Comparison of ENCODE assay signal across 8 cellular contexts in the genomic region with DNA sequence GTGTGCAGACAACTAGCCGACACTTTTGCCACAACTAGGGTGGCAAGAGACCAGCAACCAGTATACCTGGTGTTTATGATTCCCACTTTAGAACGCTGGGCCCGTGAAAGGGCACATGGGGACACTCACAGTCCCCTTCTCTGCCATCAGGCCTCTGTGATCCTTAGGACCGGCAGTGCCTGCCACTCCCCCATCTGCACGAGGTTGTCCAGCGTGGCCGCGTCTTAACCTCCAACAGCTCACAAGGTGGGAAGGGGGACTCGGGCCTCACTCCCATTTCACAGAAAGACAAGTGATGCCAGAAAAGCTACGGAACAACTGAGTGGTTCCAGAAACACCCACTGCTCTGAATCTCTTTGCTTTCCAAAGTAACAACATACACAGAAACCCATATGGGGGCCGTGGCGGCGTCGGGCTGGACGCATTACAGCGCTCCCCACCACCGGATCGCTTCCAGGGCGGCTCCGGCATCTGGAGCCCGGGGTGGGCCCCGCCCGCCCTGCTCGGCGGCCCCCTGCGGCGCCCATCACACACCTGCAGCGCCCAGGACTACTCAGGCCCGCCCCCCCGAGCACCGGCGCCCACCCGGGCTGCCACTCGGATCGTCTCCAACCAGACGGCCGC. TPM values are rescaled to one million over a fixed set of nuclear protein-coding genes. Genes with fewer than 3 reads are reported as not detected.
DNase-seq lines count a peak whose midpoint lies in the region; ATAC-seq and TF ChIP-seq lines count a peak whose summit lies in the region.

No MANE protein-coding gene starts in this region.

- H3K27me3 ChIP-seq in psoas muscle (ENCODE audit: insufficient read depth in 3 of 3, low read length in 2 of 3): no peaks in the 10 kb centered on the region

- peaks cover 10% of the 10 kb centered on the region; the same call in 1 of the 2 replicates for H3K79me2 ChIP-seq in OCI-LY7 (ENCODE audit: insufficient read depth, low read depth, low read length)

- H3K27ac ChIP-seq in OCI-LY7 (ENCODE audit: low read depth, low read length, poor library complexity, severe bottlenecking) (no peak overlapping the region), psoas muscle (peak overlapping the region; percentile 95)

- H3K4me1 ChIP-seq in OCI-LY7 (ENCODE audit: insufficient read depth, low read length, poor library complexity, severe bottlenecking) (peaks cover 26% of the 10 kb centered on the region), psoas muscle (peaks cover 37% of the 10 kb centered on the region)

- peak overlapping the region; percentile 96 for H3K27ac Mint-ChIP-seq in activated naive CD4-positive, alpha-beta T cell treated with anti-CD3 and anti-CD28 coated beads, Interleukin-2, amount 50 U/mL, for 24 hours

- no peaks in the 10 kb centered on the region for H3K9me3 Mint-ChIP-seq in activated naive CD4-positive, alpha-beta T cell treated with anti-CD3 and anti-CD28 coated beads, Interleukin-2, amount 50 U/mL, for 24 hours

- no peak for ATAC-seq in psoas muscle

- H3K4me2 ChIP-seq in OCI-LY7 (ENCODE audit: low read length): peak overlapping the region; percentile 91

- H3K36me3 ChIP-seq in OCI-LY7 (ENCODE audit: insufficient read depth, low read length): peaks cover 38% of the 10 kb centered on the region
- H3K36me3 ChIP-seq in psoas muscle (ENCODE audit: insufficient read depth in 1 of 2, low read depth in 1 of 2): peaks cover 4 to 40% of the 10 kb centered on the region in 2 donors

- H4K20me1 ChIP-seq in OCI-LY7 (ENCODE audit: insufficient read depth, low read length): no peaks in the 10 kb centered on the region; the same call in 1 of the 2 replicates

- CTCF ChIA-PET in OCI-LY7 (lab: Charles Lee; ENCODE audit: unreplicated experiment): interaction anchor here (0.8 kb wide), 1 partner anchor 1042 kb away, joined by 3 read pairs; no protein-coding TSS in a partner anchor

- H3K4me3 ChIP-seq in OCI-LY7 (ENCODE audit: low read depth, low read length, poor library complexity, severe bottlenecking): peak overlapping the region; percentile 99
- H3K4me3 ChIP-seq in epithelial cell of proximal tubule (ENCODE audit: low read depth, low read length): peak overlapping the region; percentile 71
- H3K4me3 ChIP-seq in psoas muscle: peak overlapping the region; percentile 99

- no peaks in the 10 kb centered on the region for H3K9me2 ChIP-seq in OCI-LY7 (ENCODE audit: insufficient read depth, low read length)

- H3K27me3 Mint-ChIP-seq in activated naive CD4-positive, alpha-beta T cell treated with anti-CD3 and anti-CD28 coated beads, Interleukin-2, amount 50 U/mL, for 24 hours: peaks cover 2% of the 10 kb centered on the region

- TF ChIP-seq CTCF in OCI-LY7 (conservative IDR thresholded peaks at IDR 0.05; ENCODE audit: low read length) (no peak), epithelial cell of proximal tubule (conservative IDR thresholded peaks at IDR 0.05; ENCODE audit: low read depth, low read length) (no peak), psoas muscle (IDR thresholded peaks at IDR 0.05) (no peak)

- H3K4me1 Mint-ChIP-seq in activated naive CD4-positive, alpha-beta T cell treated with anti-CD3 and anti-CD28 coated beads, Interleukin-2, amount 50 U/mL, for 24 hours: peaks cover 15% of the 10 kb centered on the region

- H3K4me3 Mint-ChIP-seq in activated naive CD4-positive, alpha-beta T cell treated with anti-CD3 and anti-CD28 coated beads, Interleukin-2, amount 50 U/mL, for 24 hours: peak overlapping the region; percentile 96

- no peaks in the 10 kb centered on the region for H3K36me3 Mint-ChIP-seq in activated naive CD4-positive, alpha-beta T cell treated with anti-CD3 and anti-CD28 coated beads, Interleukin-2, amount 50 U/mL, for 24 hours

- WGBS in psoas muscle, 3 donors: 6 to 9% (median 7%) methylated on average over 33 to 37 of the region's 37 CpGs

- POLR2A ChIA-PET in OCI-LY7 (lab: Charles Lee): interaction anchor here (0.7 to 1.4 kb wide), 2 partner anchors 12 to 18 kb away, joined by 3 read pairs; no protein-coding TSS in a partner anchor

- H3K9me3 ChIP-seq in OCI-LY7 (ENCODE audit: low read length) (no peaks in the 10 kb centered on the region), psoas muscle (no peaks in the 10 kb centered on the region)

- intact Hi-C loops in OCI-LY7 (cut with micrococcal nuclease; ENCODE audit: unreplicated experiment) (loop anchor here (5.0 kb wide), 1 partner anchor 118 kb away; no protein-coding TSS in a partner anchor), psoas muscle (cut with DNase I) (loop anchor here (5.0 to 10.0 kb wide), 3 partner anchors 118 to 226 kb away; a partner anchor contains a TSS)

- peak overlapping the region; percentile 78 for H2AFZ ChIP-seq in OCI-LY7 (ENCODE audit: low read length)

- no TSS peak for BruUV-seq in OCI-LY7 (replicated peaks; lab: Mats Ljungman, UMichigan)

- no peak for DNase-seq in activated naive CD4-positive, alpha-beta T cell treated with Interleukin-2 at 50 U/mL for 16 hours
- DNase-seq in OCI-LY7 (ENCODE audit: low spot score) (no peak), epithelial cell of proximal tubule (ENCODE audit: low read depth) (no peak), psoas muscle (no peak), NCI-H2107 (lab: John Stamatoyannopoulos, UW) (no peak), NCI-H2081 treated with DMSO at 0.1 percent for 48 hours (lab: John Stamatoyannopoulos, UW) (no peak), GDM1 (lab: John Stamatoyannopoulos, UW) (no peak)

RNA-seq across cellular contexts. Expression of a gene that starts 1.0 kb away (rescaled TPM):
- total RNA-seq in OCI-LY7 (2014; rRNA removed; shearing (Covaris generic)): 29.2 and 36.4 TPM in 2 replicates
- total RNA-seq in OCI-LY7 (2022): 21.7 and 26.9 TPM in 2 replicates
- 41.0 and 43.9 TPM in 2 replicates for total RNA-seq in epithelial cell of proximal tubule
- 10 to 100 TPM; 19.5 to 24.2 (median 22.9) TPM for total RNA-seq in psoas muscle
- polyA plus RNA-seq in psoas muscle: 10 to 100 TPM in 1 of 3 donors, 1 to 10 TPM in 2; 4.3 to 16.7 (median 8.8) TPM
